ENCODE assay signal across 8 cellular contexts in genomic region chr15:51094606-51095569, GRCh38. TPM values are rescaled to one million over a fixed set of nuclear protein-coding genes. Genes with fewer than 3 reads are reported as not detected.
DNase-seq lines count a peak whose midpoint lies in the region; ATAC-seq, FAIRE-seq and TF ChIP-seq lines count a peak whose summit lies in the region.

TSS of gene TNFAIP8L3 (minus strand) at chr15:51094906. CDS start at chr15:51094595, 311 bp downstream.

- no peak for FAIRE-seq in D721Med (lab: Jason Lieb, UNC)

- intact Hi-C loops in colonic mucosa (cut with DNase I) (no loop called here), lower lobe of right lung (cut with DNase I) (no loop called here)

- H3K4me1 ChIP-seq in colonic mucosa = no peaks in the 10 kb centered on the region
- peaks cover 20% of the 10 kb centered on the region for H3K4me1 ChIP-seq in lower lobe of right lung

- peak within 1 kb of the TSS; percentile 90 for H3K4me3 Mint-ChIP-seq in type B pancreatic cell

- H3K9ac ChIP-seq in colonic mucosa (ENCODE audit: low read depth in 2 of 2, low read length in 2 of 2) = peak within 1 kb of the TSS; percentile 16 to 54

- H3K4me1 Mint-ChIP-seq in type B pancreatic cell (ENCODE audit: unreplicated experiment) = no peaks in the 10 kb centered on the region

- peak within 1 kb of the TSS; percentile 44 for H3K27ac ChIP-seq in colonic mucosa
- peak within 1 kb of the TSS; percentile 69 for H3K27ac ChIP-seq in lower lobe of right lung

- H3K36me3 Mint-ChIP-seq in type B pancreatic cell = no peaks in the 10 kb centered on the region

- H3K4me3 ChIP-seq in colonic mucosa (peak within 1 kb of the TSS; percentile 45), lower lobe of right lung (peak within 1 kb of the TSS; percentile 59)

- H3K27me3 ChIP-seq in colonic mucosa (peaks cover 13% of the 10 kb centered on the region), lower lobe of right lung (ENCODE audit: low read depth) (peaks cover 22% of the 10 kb centered on the region)

- H3K9me3 ChIP-seq in colonic mucosa (no peaks in the 10 kb centered on the region), lower lobe of right lung (no peaks in the 10 kb centered on the region)

- H3K27ac Mint-ChIP-seq in type B pancreatic cell = peak within 1 kb of the TSS; percentile 65

- peak; percentile 49 for DNase-seq in D721Med (ENCODE audit: insufficient read length, low spot score)
- DNase-seq in NCI-H1105 treated with DMSO at 0.1 percent for 48 hours (lab: John Stamatoyannopoulos, UW) = peak; percentile 33
- peak; percentile 48 for DNase-seq in colonic mucosa
- no peak for DNase-seq in lower lobe of right lung
- no peak for DNase-seq in type B pancreatic cell (ENCODE audit: extremely low spot score, unreplicated experiment)
- DNase-seq in middle frontal gyrus (ENCODE audit: extremely low spot score, low spot score) = no peak
- DNase-seq in NCI-H1436 treated with DMSO at 0.1 percent for 48 hours (lab: John Stamatoyannopoulos, UW) = no peak
- no peak for DNase-seq in cerebellar nuclear complex (lab: John Stamatoyannopoulos, UW)

- no peak for TF ChIP-seq CTCF in D721Med (IDR thresholded peaks at IDR 0.05; ENCODE audit: insufficient read depth, missing control alignments)
- no peak for TF ChIP-seq CTCF in colonic mucosa (IDR thresholded peaks at IDR 0.05)
- no peak for TF ChIP-seq CTCF in lower lobe of right lung (IDR thresholded peaks at IDR 0.05)
- TF ChIP-seq CTCF in type B pancreatic cell (conservative IDR thresholded peaks at IDR 0.05) = no peak

- H3K9me3 Mint-ChIP-seq in type B pancreatic cell = no peaks in the 10 kb centered on the region

- peak; percentile 48 to 60 for ATAC-seq in lower lobe of right lung

- H3K36me3 ChIP-seq in colonic mucosa (no peaks in the 10 kb centered on the region), lower lobe of right lung (no peaks in the 10 kb centered on the region)

- H3K27me3 Mint-ChIP-seq in type B pancreatic cell = peaks cover 85% of the 10 kb centered on the region

RNA-seq across cellular contexts. Expression of gene TNFAIP8L3, which starts in this region (rescaled TPM):
- total RNA-seq in colonic mucosa (1 to 10 TPM; 5.3 to 7.3 TPM), lower lobe of right lung (10.4 TPM), type B pancreatic cell (ENCODE audit: low replicate concordance) (8.2 and 16.9 TPM in 2 replicates)

Comparison
In these comparisons a context has a peak if more than half of its experiments do, and no peak if none do; other contexts are left out.
1. DNase-seq: peak in D721Med (single experiment), NCI-H1105 treated with DMSO at 0.1 percent for 48 hours (single experiment) and colonic mucosa (single experiment); none in lower lobe of right lung (single experiment), type B pancreatic cell (single experiment), middle frontal gyrus (single experiment), NCI-H1436 treated with DMSO at 0.1 percent for 48 hours (single experiment) and cerebellar nuclear complex (0 of 2).